1 cellular context compared by ENCODE assay signal in the genomic region with DNA sequence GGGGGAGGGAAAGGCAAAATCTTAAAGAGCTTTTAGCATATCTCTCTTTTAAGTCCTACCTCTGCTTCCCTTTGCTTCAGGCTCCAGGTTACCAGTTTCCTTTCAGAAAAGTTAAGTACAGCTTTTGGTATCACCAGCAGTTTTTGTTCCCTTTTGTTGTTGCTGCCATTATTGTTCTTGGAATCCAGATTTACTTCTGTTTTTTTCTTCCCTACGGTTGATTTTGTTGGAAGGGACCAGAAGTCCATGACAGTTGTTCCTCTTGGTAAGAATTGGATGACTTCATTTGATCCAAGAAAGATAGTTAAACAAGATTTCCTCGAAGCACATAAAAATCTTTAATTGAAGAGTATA.
TF ChIP-seq lines count a peak whose summit lies in the region.

No MANE protein-coding gene starts in this region.

TF ChIP-seq in HCT116, 20 proteins besides CTCF, POLR2A, EP300 and RAD21 (continued from another document):
- TF ChIP-seq, protein P1, sequence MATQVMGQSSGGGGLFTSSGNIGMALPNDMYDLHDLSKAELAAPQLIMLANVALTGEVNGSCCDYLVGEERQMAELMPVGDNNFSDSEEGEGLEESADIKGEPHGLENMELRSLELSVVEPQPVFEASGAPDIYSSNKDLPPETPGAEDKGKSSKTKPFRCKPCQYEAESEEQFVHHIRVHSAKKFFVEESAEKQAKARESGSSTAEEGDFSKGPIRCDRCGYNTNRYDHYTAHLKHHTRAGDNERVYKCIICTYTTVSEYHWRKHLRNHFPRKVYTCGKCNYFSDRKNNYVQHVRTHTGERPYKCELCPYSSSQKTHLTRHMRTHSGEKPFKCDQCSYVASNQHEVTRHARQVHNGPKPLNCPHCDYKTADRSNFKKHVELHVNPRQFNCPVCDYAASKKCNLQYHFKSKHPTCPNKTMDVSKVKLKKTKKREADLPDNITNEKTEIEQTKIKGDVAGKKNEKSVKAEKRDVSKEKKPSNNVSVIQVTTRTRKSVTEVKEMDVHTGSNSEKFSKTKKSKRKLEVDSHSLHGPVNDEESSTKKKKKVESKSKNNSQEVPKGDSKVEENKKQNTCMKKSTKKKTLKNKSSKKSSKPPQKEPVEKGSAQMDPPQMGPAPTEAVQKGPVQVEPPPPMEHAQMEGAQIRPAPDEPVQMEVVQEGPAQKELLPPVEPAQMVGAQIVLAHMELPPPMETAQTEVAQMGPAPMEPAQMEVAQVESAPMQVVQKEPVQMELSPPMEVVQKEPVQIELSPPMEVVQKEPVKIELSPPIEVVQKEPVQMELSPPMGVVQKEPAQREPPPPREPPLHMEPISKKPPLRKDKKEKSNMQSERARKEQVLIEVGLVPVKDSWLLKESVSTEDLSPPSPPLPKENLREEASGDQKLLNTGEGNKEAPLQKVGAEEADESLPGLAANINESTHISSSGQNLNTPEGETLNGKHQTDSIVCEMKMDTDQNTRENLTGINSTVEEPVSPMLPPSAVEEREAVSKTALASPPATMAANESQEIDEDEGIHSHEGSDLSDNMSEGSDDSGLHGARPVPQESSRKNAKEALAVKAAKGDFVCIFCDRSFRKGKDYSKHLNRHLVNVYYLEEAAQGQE (IDR thresholded peaks at IDR 0.05; ENCODE audit: low read depth), result no peak
- TF ChIP-seq SP1 (IDR thresholded peaks at IDR 0.05; ENCODE audit: low read depth) (no peak), SRF (IDR thresholded peaks at IDR 0.05; ENCODE audit: low read depth) (no peak), ELF1 (IDR thresholded peaks at IDR 0.05; ENCODE audit: borderline replicate concordance, low read depth) (no peak), POLR2AphosphoS5 (IDR thresholded peaks at IDR 0.05; ENCODE audit: low read depth, low read length) (no peak), ZNF274 (IDR thresholded peaks at IDR 0.05; ENCODE audit: low read depth, low read length) (no peak), CEBPB (IDR thresholded peaks at IDR 0.05; ENCODE audit: low read depth) (no peak)
